ENCODE assay signal across 24 cellular contexts in genomic region chr9:91917436-91917835, GRCh38. TPM values are rescaled to one million over a fixed set of nuclear protein-coding genes. Genes with fewer than 3 reads are reported as not detected.
"Had no signal": no experiment of that assay in that cellular context is flagged by ENCODE, and none has a peak within 500 bp of the region (broad histone marks: within the 10 kb centered on the region; RNA-seq: fewer than 3 reads in every experiment).

No MANE protein-coding gene starts in this region.

- H3K4me3 Mint-ChIP-seq: naive thymus-derived CD8-positive, alpha-beta T cell; stimulated activated memory B cell treated with anti-CD40 and anti-IgM and Interleukin-4, amounts not matched to agents 10 μg/mL and 1 μg/mL and 100 μg/mL, for 72 hours had no signal

- H3K27ac Mint-ChIP-seq: progenitor cell of endocrine pancreas; stimulated activated memory B cell treated with anti-CD40 and anti-IgM and Interleukin-4, amounts not matched to agents 10 μg/mL and 1 μg/mL and 100 μg/mL, for 72 hours had no signal

- H3K9me3 ChIP-seq: heart right ventricle, left ventricle myocardium inferior, ovary, right atrium auricular region, right lobe of liver, suprapubic skin, thoracic aorta, tibial artery, uterus had no signal

- H3K4me1 Mint-ChIP-seq: naive thymus-derived CD8-positive, alpha-beta T cell had no signal

- H3K27me3 Mint-ChIP-seq: progenitor cell of endocrine pancreas had no signal

- DNase-seq: heart right ventricle; kidney; left colon; left ventricle myocardium inferior; naive thymus-derived CD8-positive, alpha-beta T cell; ovary; right lobe of liver; stimulated activated CD4-positive, alpha-beta T cell treated with anti-CD3 and anti-CD28 coated beads, Interleukin-1b, Interleukin-23, amount 100 ng/mL, for 48 hours; stimulated activated CD4-positive, alpha-beta T cell treated with anti-CD3 and anti-CD28 coated beads, Interleukin-2, amount 100 ng/mL, for 48 hours; stimulated activated CD4-positive, alpha-beta T cell treated with anti-CD3 and anti-CD28 coated beads, Interleukin-4, amount 100 ng/mL, for 4 hours; stimulated activated CD8-positive, alpha-beta memory T cell treated with anti-CD3 and anti-CD28 coated beads, Interleukin-4, amount 100 ng/mL, for 48 hours; stimulated activated naive CD8-positive, alpha-beta T cell treated with anti-CD3 and anti-CD28 coated beads, Interleukin-15, Interleukin-2, amounts not matched to agents 100 U/mL and 50 U/mL, for 24 hours; trophoblast cell had no signal

- ATAC-seq: heart right ventricle; left colon; naive thymus-derived CD8-positive, alpha-beta T cell; right lobe of liver; stimulated activated memory B cell treated with anti-CD40 and anti-IgM and Interleukin-4, amounts not matched to agents 10 μg/mL and 1 μg/mL and 100 μg/mL, for 72 hours; stimulated activated naive CD8-positive, alpha-beta T cell treated with anti-CD3 and anti-CD28 coated beads, Interleukin-15, Interleukin-2, amounts not matched to agents 100 U/mL and 50 U/mL, for 24 hours had no signal

- H3K27ac ChIP-seq: heart right ventricle, hepatocyte, left ventricle myocardium inferior, ovary, right atrium auricular region, right lobe of liver, suprapubic skin, thoracic aorta, tibial artery, uterus had no signal

- H3K4me2 ChIP-seq: hepatocyte, smooth muscle cell had no signal

- H3K27me3 ChIP-seq: hepatocyte, ovary, right atrium auricular region, right lobe of liver, suprapubic skin, uterus had no signal

- H3K4me1 ChIP-seq: heart right ventricle, left ventricle myocardium inferior, right lobe of liver, suprapubic skin, uterus had no signal

- H3K36me3 Mint-ChIP-seq: naive thymus-derived CD8-positive, alpha-beta T cell; stimulated activated memory B cell treated with anti-CD40 and anti-IgM and Interleukin-4, amounts not matched to agents 10 μg/mL and 1 μg/mL and 100 μg/mL, for 72 hours had no signal

- H3K4me3 ChIP-seq: heart right ventricle, hepatocyte, left ventricle myocardium inferior, lung, ovary, right atrium auricular region, right lobe of liver, smooth muscle cell, suprapubic skin, thoracic aorta, tibial artery, uterus had no signal

- H3K36me3 ChIP-seq: heart right ventricle, left ventricle myocardium inferior, ovary, right atrium auricular region, right lobe of liver, suprapubic skin, thoracic aorta, tibial artery, uterus had no signal

RNA-seq across cellular contexts. Expression of gene ROR2, which starts 32.6 kb away (rescaled TPM):
- total RNA-seq: naive thymus-derived CD8-positive, alpha-beta T cell; pulmonary artery endothelial cell had no signal
- polyA plus RNA-seq: naive thymus-derived CD8-positive, alpha-beta T cell had no signal
